In genomic region chr4:8386131-8386530, GRCh38 we compare ENCODE assay signal across 6 cellular contexts. TPM values are rescaled to one million over a fixed set of nuclear protein-coding genes. Genes with fewer than 3 reads are reported as not detected.
A peak's percentile ranks its signal among the peaks of the same experiment; 100 is the strongest.
DNase-seq lines count a peak whose midpoint lies in the region; ATAC-seq, FAIRE-seq and TF ChIP-seq lines count a peak whose summit lies in the region.
"Not testable (repeated sequence)": the region's sequence is repeated elsewhere in the genome, so short reads cannot be mapped to it uniquely, and the experiment has no call there.

No MANE protein-coding gene starts in this region.

- H3K27ac Mint-ChIP-seq in chondrocyte (ENCODE audit: unreplicated experiment) = not testable (repeated sequence)

- BruUV-seq in Panc1 (replicated peaks; lab: Mats Ljungman, UMichigan) = TSS peak; percentile 43

- H3K27me3 ChIP-seq in BLaER1; Panc1 (ENCODE audit: control insufficient read depth, insufficient read depth, low read length); spleen (replicated peaks in 1 of 7): not testable (repeated sequence)

- H3K4me3 ChIP-seq in BLaER1 = peak overlapping the region; percentile 62
- H3K4me3 ChIP-seq in Panc1 (ENCODE audit: low read depth in 2 of 2, low read length in 2 of 2); kidney (ENCODE audit: low read length in 2 of 2); spleen: not testable (repeated sequence)

- CTCF ChIA-PET in Panc1 (lab: Charles Lee) = not testable (repeated sequence)

- H3K36me3 ChIP-seq in BLaER1 = peaks cover 17% of the 10 kb centered on the region
- not testable (repeated sequence) for H3K36me3 ChIP-seq in Panc1 (ENCODE audit: control insufficient read depth, insufficient read depth, low read length)
- H3K36me3 ChIP-seq in kidney (ENCODE audit: control insufficient read depth in 1 of 2, insufficient read depth in 2 of 2, low read length in 2 of 2) = peaks cover 12 to 13% of the 10 kb centered on the region in 2 donors
- H3K36me3 ChIP-seq in spleen = peaks cover 0 to 92% (median 35%) of the 10 kb centered on the region in 6 donors

- H3K9me3 Mint-ChIP-seq in chondrocyte (ENCODE audit: low read depth) = not testable (repeated sequence)

- H3K4me2 ChIP-seq in BLaER1 = peak overlapping the region; percentile 91

- peaks cover 34% of the 10 kb centered on the region for H3K36me3 Mint-ChIP-seq in chondrocyte (ENCODE audit: low read depth)

- intact Hi-C loops in Panc1 (cut with micrococcal nuclease; ENCODE audit: unreplicated experiment); Right ventricle myocardium superior (cut with DNase I); kidney (cut with DNase I); spleen (cut with DNase I; ENCODE audit: low total_unique reads): not testable (repeated sequence)

- POLR2A ChIA-PET in Panc1 (lab: Charles Lee) = not testable (repeated sequence)

- peak overlapping the region; percentile 90 for H3K27ac ChIP-seq in BLaER1
- not testable (repeated sequence) for H3K27ac ChIP-seq in Panc1 (ENCODE audit: low read length); kidney (ENCODE audit: low read depth in 2 of 2, low read length in 2 of 2); spleen

- not testable (repeated sequence) for FAIRE-seq in kidney (lab: Jason Lieb, UNC)

- not testable (repeated sequence) for H3K9me3 ChIP-seq in BLaER1; Panc1 (ENCODE audit: control insufficient read depth, insufficient read depth, low read depth, low read length); kidney (ENCODE audit: control insufficient read depth in 1 of 2, low read length in 2 of 2); spleen

- not testable (repeated sequence) for TF ChIP-seq CTCF in Panc1 (IDR thresholded peaks at IDR 0.05); chondrocyte (IDR thresholded peaks at IDR 0.05); kidney (IDR thresholded peaks at IDR 0.05; ENCODE audit: borderline replicate concordance, extremely low read depth, insufficient read depth); spleen (IDR thresholded peaks at IDR 0.05 in 8 of 11, conservative IDR thresholded peaks at IDR 0.05 in 3 of 11)

- DNase-seq in Panc1 (ENCODE audit: low read depth, low spot score) = not testable (repeated sequence)
- DNase-seq in chondrocyte (ENCODE audit: low spot score) (peak; percentile 19), Right ventricle myocardium superior (peak; percentile 11), kidney (peak; percentile 50), spleen (peak; percentile 18)

- in situ Hi-C loops in Panc1 (cut with HindIII; ENCODE audit: low pct_unique_long_range_greater_than_20kb, low sequenced_read_pairs) = not testable (repeated sequence)

- not testable (repeated sequence) for H3K27me3 Mint-ChIP-seq in chondrocyte (ENCODE audit: low read depth)

- H4K20me1 ChIP-seq in BLaER1 = not testable (repeated sequence)

- H3K4me1 ChIP-seq in BLaER1 = peaks cover 97% of the 10 kb centered on the region
- H3K4me1 ChIP-seq in Panc1 (ENCODE audit: control insufficient read depth, insufficient read depth, low read length); kidney (ENCODE audit: control insufficient read depth in 1 of 2, insufficient read depth in 1 of 2, low read depth in 1 of 2, low read length in 2 of 2); spleen: not testable (repeated sequence)

- not testable (repeated sequence) for H3K4me3 Mint-ChIP-seq in chondrocyte (ENCODE audit: unreplicated experiment)

- 94 to 96% (median 96%) methylated on average over 13 of the region's 13 CpGs for WGBS in spleen, 5 donors

- peaks cover 14% of the 10 kb centered on the region for H3K4me1 Mint-ChIP-seq in chondrocyte (ENCODE audit: low read depth)

- ATAC-seq in Panc1; Right ventricle myocardium superior (ENCODE audit: poor library complexity): not testable (repeated sequence)

- peak overlapping the region; percentile 76 for H3K9ac ChIP-seq in BLaER1
- H3K9ac ChIP-seq in kidney (ENCODE audit: low read length in 2 of 2) = not testable (repeated sequence)

- not testable (repeated sequence) for TF ChIP-seq POLR2A in spleen (IDR thresholded peaks at IDR 0.05)

RNA-seq across cellular contexts. Expression of gene ACOX3, which starts 54.4 kb away (rescaled TPM):
- total RNA-seq in Panc1 (2021; ENCODE audit: unreplicated experiment) (15.4 TPM), chondrocyte (34.8 to 51.6 TPM (median 44.0 TPM) in 3 replicates), Right ventricle myocardium superior (22.5 TPM), kidney (21.7 TPM), spleen (10 to 100 TPM; 16.1 to 26.5 (median 21.7) TPM)
- polyA plus RNA-seq in Panc1 (2012; ENCODE audit: insufficient read length) = 23.5 TPM
- polyA plus RNA-seq in kidney (ENCODE audit: insufficient read depth, low read depth, low replicate concordance) (10.1 TPM), spleen (10 to 100 TPM; 11.3 to 16.1 (median 15.0) TPM)

RNA-seq across cellular contexts. Expression of gene TRMT44, which starts 54.4 kb away (rescaled TPM):
- total RNA-seq in Panc1 (2021; ENCODE audit: unreplicated experiment) (10.8 TPM), chondrocyte (12.4 to 18.0 TPM (median 15.6 TPM) in 3 replicates), Right ventricle myocardium superior (8.4 TPM), kidney (20.1 TPM), spleen (10 to 100 TPM; 18.9 to 28.3 (median 25.2) TPM)
- 4.2 TPM for polyA plus RNA-seq in Panc1 (2012; ENCODE audit: insufficient read length)
- polyA plus RNA-seq in kidney (ENCODE audit: insufficient read depth, low read depth, low replicate concordance) (5.1 TPM), spleen (1 to 10 TPM; 5.7 to 8.0 (median 5.9) TPM)
